ENCODE assay signal across 16 cellular contexts in genomic region chr22:16819249-16819648, GRCh38. TPM values are rescaled to one million over a fixed set of nuclear protein-coding genes. Genes with fewer than 3 reads are reported as not detected.
"Had no signal": no experiment of that assay in that cellular context is flagged by ENCODE, and none has a peak within 500 bp of the region (broad histone marks: within the 10 kb centered on the region; RNA-seq: fewer than 3 reads in every experiment).

No MANE protein-coding gene starts in this region.

- H3K36me3 ChIP-seq: right atrium auricular region, transverse colon had no signal

- H3K4me3 Mint-ChIP-seq: activated B cell treated with CpG ODN at 0.5 μM for 24 hours; activated CD4-positive, alpha-beta T cell treated with anti-CD3 and anti-CD28 coated beads, Interleukin-2, amount 10 ng/mL, durations not matched to agents 24 days and 14 days; activated naive CD4-positive, alpha-beta T cell treated with anti-CD3 and anti-CD28 coated beads, Interleukin-2, amount 10 ng/mL, durations not matched to agents 7 days and 5 days; stimulated activated memory B cell treated with anti-CD40 and anti-IgM and Interleukin-4, amounts not matched to agents 10 μg/mL and 1 μg/mL and 100 μg/mL, for 72 hours had no signal

- H3K36me3 Mint-ChIP-seq: activated naive CD4-positive, alpha-beta T cell treated with anti-CD3 and anti-CD28 coated beads, Interleukin-2, amount 10 ng/mL, durations not matched to agents 7 days and 5 days had no signal

- H3K4me3 ChIP-seq: coronary artery, right atrium auricular region, transverse colon had no signal

- H3K9me3 Mint-ChIP-seq: activated naive CD4-positive, alpha-beta T cell treated with anti-CD3 and anti-CD28 coated beads, Interleukin-2, amount 10 ng/mL, durations not matched to agents 7 days and 5 days had no signal

- ATAC-seq: stimulated activated memory B cell treated with anti-CD40 and anti-IgM and Interleukin-4, amounts not matched to agents 10 μg/mL and 1 μg/mL and 100 μg/mL, for 72 hours had no signal

- DNase-seq: activated B cell treated with CpG ODN at 0.5 μM for 24 hours; activated CD4-positive, alpha-beta T cell treated with anti-CD3 and anti-CD28 coated beads, Interleukin-2, amount 10 ng/mL, durations not matched to agents 24 days and 14 days; activated naive CD4-positive, alpha-beta T cell treated with anti-CD3 and anti-CD28 coated beads, Interleukin-2, amount 10 ng/mL, durations not matched to agents 7 days and 5 days; activated T-cell treated with anti-CD3 and anti-CD28 coated beads for 4 hours; effector memory CD4-positive, alpha-beta T cell; hypothalamus; transverse colon had no signal

- H3K4me1 ChIP-seq: right atrium auricular region, transverse colon had no signal

- H3K27ac ChIP-seq: coronary artery, right atrium auricular region, transverse colon had no signal

- H3K27me3 Mint-ChIP-seq: activated B cell treated with CpG ODN at 0.5 μM for 24 hours; stimulated activated memory B cell treated with anti-CD40 and anti-IgM and Interleukin-4, amounts not matched to agents 10 μg/mL and 1 μg/mL and 100 μg/mL, for 72 hours had no signal

- H3K27ac Mint-ChIP-seq: activated B cell treated with CpG ODN at 0.5 μM for 24 hours; activated CD4-positive, alpha-beta T cell treated with anti-CD3 and anti-CD28 coated beads, Interleukin-2, amount 10 ng/mL, durations not matched to agents 24 days and 14 days; activated naive CD4-positive, alpha-beta T cell treated with anti-CD3 and anti-CD28 coated beads, Interleukin-2, amount 10 ng/mL, durations not matched to agents 7 days and 5 days; activated T-helper 2 cell treated with anti-CD3 and anti-CD28 coated beads, Interferon-gamma antibody, Interleukin-2, Interleukin-4, amounts not matched to agents 10 μg/mL and 5 μg/mL and 100 μg/mL, durations not matched to agents 14 hours and 24 hours and 36 hours; stimulated activated memory B cell treated with anti-CD40 and anti-IgM and Interleukin-4, amounts not matched to agents 10 μg/mL and 1 μg/mL and 100 μg/mL, for 72 hours had no signal

- H3K27me3 ChIP-seq: right atrium auricular region, transverse colon had no signal

RNA-seq across cellular contexts. Expression of gene XKR3, which starts 6.0 kb away (rescaled TPM):
- total RNA-seq: activated CD4-positive, alpha-beta T cell treated with anti-CD3 and anti-CD28 coated beads, Interleukin-2, amount 10 ng/mL, durations not matched to agents 24 days and 14 days; activated T-helper 2 cell treated with anti-CD3 and anti-CD28 coated beads, Interferon-gamma antibody, Interleukin-2, Interleukin-4, amounts not matched to agents 10 μg/mL and 5 μg/mL and 100 μg/mL, durations not matched to agents 14 hours and 24 hours and 36 hours; cardiac septum; glomerular endothelial cell; lower leg skin; myocyte; right atrium auricular region; subcutaneous adipose tissue; transverse colon had no signal
